13 cellular contexts compared by ENCODE assay signal in the genomic region with DNA sequence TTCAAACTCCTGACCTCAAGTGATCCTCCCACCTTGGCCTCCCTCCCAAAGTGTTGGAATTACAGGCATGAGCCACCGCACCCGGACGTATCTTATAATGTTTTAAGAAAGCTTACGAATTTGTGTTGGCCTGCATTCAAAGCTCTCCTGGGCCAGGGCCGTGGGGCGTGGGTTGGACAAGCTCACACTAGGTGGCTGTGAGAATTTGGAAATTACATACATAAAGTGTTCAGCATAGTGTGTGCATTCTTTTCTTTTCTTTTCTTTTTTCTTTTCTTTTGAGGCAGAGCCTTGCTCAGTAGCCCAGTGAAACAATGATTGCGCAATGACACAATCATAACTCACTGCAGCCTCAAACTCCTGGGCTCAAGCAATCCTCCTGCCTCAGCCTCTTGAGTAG. TPM values are rescaled to one million over a fixed set of nuclear protein-coding genes. Genes with fewer than 3 reads are reported as not detected.
DNase-seq lines count a peak whose midpoint lies in the region; ATAC-seq and TF ChIP-seq lines count a peak whose summit lies in the region.
"Had no signal": no experiment of that assay in that cellular context is flagged by ENCODE, and none has a peak within 500 bp of the region (broad histone marks: within the 10 kb centered on the region; RNA-seq: fewer than 3 reads in every experiment).

No MANE protein-coding gene starts in this region.

- H3K79me2 ChIP-seq in OCI-LY7 (ENCODE audit: insufficient read depth, low read depth, low read length) = peaks cover 5% of the 10 kb centered on the region; the same call in 1 of the 2 replicates

- no peaks in the 10 kb centered on the region for H3K9me2 ChIP-seq in OCI-LY7 (ENCODE audit: insufficient read depth, low read length)

- in situ Hi-C loops in brain microvascular endothelial cell (cut with HindIII; ENCODE audit: low pct_ligation_motif_present, low sequenced_read_pairs) = no loop called here

- peaks cover 0 to 6% (median 0%) of the 10 kb centered on the region in 9 donors for H3K36me3 ChIP-seq in heart left ventricle
- peaks cover 14% of the 10 kb centered on the region for H3K36me3 ChIP-seq in brain microvascular endothelial cell (replicated peaks)
- no peaks in the 10 kb centered on the region for H3K36me3 ChIP-seq in vagina
- no peaks in the 10 kb centered on the region for H3K36me3 ChIP-seq in OCI-LY7 (ENCODE audit: insufficient read depth, low read length)
- H3K36me3 ChIP-seq: gastrocnemius medialis had no signal

- H3K27ac ChIP-seq in heart left ventricle = peak overlapping the region in 7 of 12 donors; percentile 86 to 93 (median 90)
- H3K27ac ChIP-seq in brain microvascular endothelial cell = peak overlapping the region; percentile 92
- H3K27ac ChIP-seq in vagina = peak overlapping the region; percentile 94
- H3K27ac ChIP-seq in OCI-LY7 (ENCODE audit: low read depth, low read length, poor library complexity, severe bottlenecking) = no peak overlapping the region

- POLR2A ChIA-PET in OCI-LY7 (lab: Charles Lee) = interaction anchor here (0.6 kb wide), 1 partner anchor 28 kb away, joined by 3 read pairs; no protein-coding TSS in a partner anchor

- DNase-seq in heart left ventricle (peak in 1 of 5 donors; percentile 51), cardiac septum (ENCODE audit: low spot score) (no peak), brain microvascular endothelial cell (peak; percentile 46), iris pigment epithelial cell (ENCODE audit: low read depth) (peak; percentile 91), vagina (ENCODE audit: extremely low spot score in 2 of 2) (no peak), DMS 273 treated with DMSO at 0.1 percent for 48 hours (lab: John Stamatoyannopoulos, UW) (no peak), NCI-H510A (lab: John Stamatoyannopoulos, UW) (no peak), OCI-LY7 (ENCODE audit: low spot score) (no peak)
- DNase-seq: gastrocnemius medialis; NCI-H446; stimulated activated CD4-positive, alpha-beta T cell treated with anti-CD3 and anti-CD28 coated beads, Interleukin-2, amount 100 ng/mL, for 48 hours had no signal

- BruUV-seq in OCI-LY7 (replicated peaks; lab: Mats Ljungman, UMichigan) = no TSS peak

- CTCF ChIA-PET in OCI-LY7 (lab: Charles Lee; ENCODE audit: unreplicated experiment) = no interaction called here

- WGBS in heart left ventricle, 4 donors = 37 to 53% (median 46%) methylated on average over 7 of the region's 7 CpGs

- intact Hi-C loops in heart left ventricle (cut with DNase I) (loop anchor here in 7 of 10 donors (5.0 kb wide), 3 partner anchors 34 to 64 kb away; no protein-coding TSS in a partner anchor), cardiac septum (cut with DNase I) (no loop called here), vagina (cut with DNase I) (loop anchor here (5.0 kb wide), 2 partner anchors 34 to 59 kb away; no protein-coding TSS in a partner anchor), OCI-LY7 (cut with micrococcal nuclease; ENCODE audit: unreplicated experiment) (no loop called here)

- TF ChIP-seq CTCF in heart left ventricle (IDR thresholded peaks at IDR 0.05) = no peak
- TF ChIP-seq CTCF in brain microvascular endothelial cell (IDR thresholded peaks at IDR 0.05; ENCODE audit: low read depth, low read length, missing control alignments) = no peak
- no peak for TF ChIP-seq CTCF in vagina (IDR thresholded peaks at IDR 0.05)
- no peak for TF ChIP-seq CTCF in OCI-LY7 (conservative IDR thresholded peaks at IDR 0.05; ENCODE audit: low read length)

- H3K9me3 ChIP-seq in heart left ventricle (no peaks in the 10 kb centered on the region), vagina (no peaks in the 10 kb centered on the region), OCI-LY7 (ENCODE audit: low read length) (no peaks in the 10 kb centered on the region)
- H3K9me3 ChIP-seq: gastrocnemius medialis had no signal

- no peak overlapping the region for H2AFZ ChIP-seq in OCI-LY7 (ENCODE audit: low read length)
- H2AFZ ChIP-seq: GM23338 had no signal

- H3K27me3 ChIP-seq in heart left ventricle = no peaks in the 10 kb centered on the region
- H3K27me3 ChIP-seq in brain microvascular endothelial cell (replicated peaks) = no peaks in the 10 kb centered on the region
- H3K27me3 ChIP-seq in vagina = no peaks in the 10 kb centered on the region
- H3K27me3 ChIP-seq: gastrocnemius medialis had no signal

- no peak overlapping the region for H3K4me3 ChIP-seq in heart left ventricle
- H3K4me3 ChIP-seq in brain microvascular endothelial cell (ENCODE audit: low read depth, low read length) = no peak overlapping the region
- no peak overlapping the region for H3K4me3 ChIP-seq in vagina
- no peak overlapping the region for H3K4me3 ChIP-seq in OCI-LY7 (ENCODE audit: low read depth, low read length, poor library complexity, severe bottlenecking)
- H3K4me3 ChIP-seq: gastrocnemius medialis, GM23338 had no signal

- TF ChIP-seq POLR2A in heart left ventricle (IDR thresholded peaks at IDR 0.05) = no peak
- TF ChIP-seq POLR2A in vagina (IDR thresholded peaks at IDR 0.05) = no peak

- H3K4me2 ChIP-seq in OCI-LY7 (ENCODE audit: low read length) = no peak overlapping the region
- H3K4me2 ChIP-seq: GM23338 had no signal

- peaks cover 0 to 36% (median 21%) of the 10 kb centered on the region in 12 donors for H3K4me1 ChIP-seq in heart left ventricle
- H3K4me1 ChIP-seq in vagina = peaks cover 37% of the 10 kb centered on the region
- peaks cover 30% of the 10 kb centered on the region for H3K4me1 ChIP-seq in OCI-LY7 (ENCODE audit: insufficient read depth, low read length, poor library complexity, severe bottlenecking)

- no peaks in the 10 kb centered on the region for H4K20me1 ChIP-seq in OCI-LY7 (ENCODE audit: insufficient read depth, low read length)

- no peak for ATAC-seq in heart left ventricle
- ATAC-seq: gastrocnemius medialis, GM12878, GM23338 had no signal

RNA-seq across cellular contexts. Expression of a gene that starts 2.6 kb away (rescaled TPM):
- total RNA-seq in heart left ventricle (10 to 100 TPM in 1 of 9 donors, 1 to 10 TPM in 8; 2.0 to 10.9 (median 3.4) TPM), cardiac septum (3.9 TPM), vagina (13.0 TPM), OCI-LY7 (2022) (10.8 and 13.4 TPM in 2 replicates)
- polyA plus RNA-seq in heart left ventricle = 1 to 10 TPM; 1.3 to 2.7 TPM
- 3.7 and 5.0 TPM in 2 replicates for total RNA-seq in OCI-LY7 (2014; rRNA removed; shearing (Covaris generic))

RNA-seq across cellular contexts. Expression of a gene that starts 23.6 kb away (rescaled TPM):
- 100 to 1,000 TPM in 2 of 9 donors, 10 to 100 TPM in 7; 79.3 to 435 (median 97.5) TPM for total RNA-seq in heart left ventricle
- 100 to 1,000 TPM; 159 to 346 TPM for polyA plus RNA-seq in heart left ventricle
- 91.2 TPM for total RNA-seq in cardiac septum
- 189 TPM for total RNA-seq in vagina
- 162 and 177 TPM in 2 replicates for total RNA-seq in OCI-LY7 (2014; rRNA removed; shearing (Covaris generic))
- total RNA-seq in OCI-LY7 (2022) = 80.3 and 90.1 TPM in 2 replicates

RNA-seq across cellular contexts. Expression of a gene that starts 33.5 kb away (rescaled TPM):
- total RNA-seq in heart left ventricle (10 to 100 TPM; 12.2 to 36.9 (median 15.6) TPM), cardiac septum (15.4 TPM), vagina (69.0 TPM), OCI-LY7 (2022) (23.4 and 27.1 TPM in 2 replicates)
- polyA plus RNA-seq in heart left ventricle = 10 to 100 TPM in 1 of 2 donors, 1 to 10 TPM in 1; 9.0 to 16.6 TPM
- 27.3 and 33.4 TPM in 2 replicates for total RNA-seq in OCI-LY7 (2014; rRNA removed; shearing (Covaris generic))

Comparison
In these comparisons a context has a peak if more than half of its experiments do, and no peak if none do; other contexts are left out.
1. intact Hi-C loops: an anchor here in heart left ventricle (5.0 kb wide) and vagina (5.0 kb wide); none called in cardiac septum and OCI-LY7.
2. DNase-seq: peak in brain microvascular endothelial cell (single experiment) and iris pigment epithelial cell (single experiment); none in cardiac septum (single experiment), vagina (0 of 2), DMS 273 treated with DMSO at 0.1 percent for 48 hours (single experiment), NCI-H510A (single experiment) and OCI-LY7 (single experiment).